In the genomic region with DNA sequence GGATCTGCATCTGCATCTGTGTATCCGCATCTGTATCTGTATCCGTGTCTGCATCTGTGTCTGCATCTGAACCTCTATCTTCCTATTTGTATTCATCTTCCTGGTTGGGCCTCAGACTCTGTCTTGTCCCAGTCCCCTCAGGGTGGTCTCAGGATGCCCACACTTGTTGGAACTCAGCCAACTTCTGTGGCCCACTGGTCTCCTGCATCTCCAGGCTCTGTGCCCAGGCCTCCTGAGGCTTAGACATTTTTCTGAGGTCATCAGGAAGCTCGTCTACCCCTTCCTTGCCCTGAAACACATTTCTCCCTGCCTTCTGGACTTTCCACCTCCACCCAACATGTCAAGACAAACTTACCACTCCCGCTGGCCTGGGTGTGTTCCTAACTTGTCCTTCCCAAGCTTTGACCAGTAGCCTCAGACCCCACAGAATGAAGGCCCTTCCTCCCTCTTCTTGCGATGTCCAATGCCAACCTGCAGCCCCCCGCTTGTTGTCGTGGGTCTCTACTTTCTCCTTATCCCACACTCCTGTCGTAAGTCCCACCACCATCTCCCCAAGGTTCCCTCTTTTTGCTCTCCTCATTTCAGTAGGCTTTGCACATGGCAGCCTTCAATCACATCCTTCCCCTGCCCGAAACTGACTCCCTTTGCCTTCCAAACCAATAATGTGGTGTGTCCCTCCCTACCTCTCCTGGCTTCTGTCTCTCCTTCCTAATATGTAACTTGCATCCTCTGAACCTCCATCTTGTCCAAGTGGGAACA, we compare ENCODE assay signal across 24 cellular contexts.
DNase-seq lines count a peak whose midpoint lies in the region; ATAC-seq and TF ChIP-seq lines count a peak whose summit lies in the region.
"Had no signal": no experiment of that assay in that cellular context is flagged by ENCODE, and none has a peak within 500 bp of the region (broad histone marks: within the 10 kb centered on the region; RNA-seq: fewer than 3 reads in every experiment).

No MANE protein-coding gene starts in this region.

- no peaks in the 10 kb centered on the region for H3K4me1 Mint-ChIP-seq in activated CD8-positive, alpha-beta memory T cell treated with anti-CD3 and anti-CD28 coated beads, Interleukin-2, amount 10 ng/mL, durations not matched to agents 7 days and 5 days
- no peaks in the 10 kb centered on the region for H3K4me1 Mint-ChIP-seq in CD14-positive monocyte
- H3K4me1 Mint-ChIP-seq: T-cell had no signal

- CTCF ChIA-PET in activated CD8-positive, alpha-beta memory T cell treated with anti-CD3 and anti-CD28 coated beads, Interleukin-2, amount 10 ng/mL, durations not matched to agents 7 days and 5 days (lab: Charles Lee), result no interaction called here
- CTCF ChIA-PET in HEK293T (lab: Yijun Ruan, JAX), result no interaction called here
- CTCF ChIA-PET in OCI-LY7 (lab: Charles Lee; ENCODE audit: unreplicated experiment), result no interaction called here

- H3K9me3 Mint-ChIP-seq in activated CD8-positive, alpha-beta memory T cell treated with anti-CD3 and anti-CD28 coated beads, Interleukin-2, amount 10 ng/mL, durations not matched to agents 7 days and 5 days (ENCODE audit: low read depth), result peaks cover 3% of the 10 kb centered on the region
- H3K9me3 Mint-ChIP-seq in CD14-positive monocyte, result peaks cover 0 to 10% (median 4%) of the 10 kb centered on the region in 7 donors

- no peak overlapping the region for H3K27ac ChIP-seq in OCI-LY7 (ENCODE audit: low read depth, low read length, poor library complexity, severe bottlenecking)
- H3K27ac ChIP-seq: gastroesophageal sphincter, SJCRH30, thoracic aorta had no signal

- POLR2A ChIA-PET in HEK293T (lab: Yijun Ruan, JAX) (no interaction called here), OCI-LY7 (lab: Charles Lee) (no interaction called here)

- no peak overlapping the region for H3K4me2 ChIP-seq in OCI-LY7 (ENCODE audit: low read length)

- no peaks in the 10 kb centered on the region for H3K9me3 ChIP-seq in OCI-LY7 (ENCODE audit: low read length)
- H3K9me3 ChIP-seq: MG63, SJCRH30, thoracic aorta had no signal

- H3K27me3 Mint-ChIP-seq in activated CD8-positive, alpha-beta memory T cell treated with anti-CD3 and anti-CD28 coated beads, Interleukin-2, amount 10 ng/mL, durations not matched to agents 7 days and 5 days, result no peaks in the 10 kb centered on the region
- peaks cover 0 to 5% (median 4%) of the 10 kb centered on the region in 3 donors for H3K27me3 Mint-ChIP-seq in CD14-positive monocyte (ENCODE audit: low read depth in 3 of 3)
- H3K27me3 Mint-ChIP-seq: CD4-positive, alpha-beta memory T cell had no signal

- H2AFZ ChIP-seq in OCI-LY7 (ENCODE audit: low read length), result no peak overlapping the region

- H3K4me3 Mint-ChIP-seq in activated CD8-positive, alpha-beta memory T cell treated with anti-CD3 and anti-CD28 coated beads, Interleukin-2, amount 10 ng/mL, durations not matched to agents 7 days and 5 days, result no peak overlapping the region
- no peak overlapping the region for H3K4me3 Mint-ChIP-seq in CD14-positive monocyte
- H3K4me3 Mint-ChIP-seq: activated T-helper 1 cell treated with anti-CD3 and anti-CD28 coated beads, Interleukin-12 subunit alpha, Interleukin-12 subunit beta, Interleukin-2, Interleukin-4 antibody, amounts not matched to agents 30 ng/mL and 10 ng/mL and 1 ng/mL, durations not matched to agents 14 hours and 24 hours and 36 hours; CD4-positive, alpha-beta memory T cell; T-cell had no signal

- no peaks in the 10 kb centered on the region for H3K4me1 ChIP-seq in OCI-LY7 (ENCODE audit: insufficient read depth, low read length, poor library complexity, severe bottlenecking)
- H3K4me1 ChIP-seq: gastroesophageal sphincter, SJCRH30 had no signal

- H3K36me3 Mint-ChIP-seq in activated CD8-positive, alpha-beta memory T cell treated with anti-CD3 and anti-CD28 coated beads, Interleukin-2, amount 10 ng/mL, durations not matched to agents 7 days and 5 days, result no peaks in the 10 kb centered on the region
- H3K36me3 Mint-ChIP-seq in CD14-positive monocyte, result no peaks in the 10 kb centered on the region
- H3K36me3 Mint-ChIP-seq: CD4-positive, alpha-beta memory T cell; T-cell had no signal

- peak; percentile 7 for DNase-seq in activated CD8-positive, alpha-beta memory T cell treated with anti-CD3 and anti-CD28 coated beads, Interleukin-2, amount 10 ng/mL, durations not matched to agents 7 days and 5 days
- no peak for DNase-seq in activated CD8-positive, alpha-beta memory T cell treated with anti-CD3 and anti-CD28 coated beads, Interleukin-2, amount 50 U/mL, for 4 hours
- DNase-seq in CD14-positive monocyte (ENCODE audit: low spot score), result peak; percentile 18
- peak; percentile 24 for DNase-seq in islet precursor cell
- DNase-seq in sciatic nerve (ENCODE audit: low spot score), result peak; percentile 37
- DNase-seq in NCI-H1417 (lab: John Stamatoyannopoulos, UW), result no peak
- no peak for DNase-seq in HEK293T (ENCODE audit: extremely low spot score)
- DNase-seq in OCI-LY7 (ENCODE audit: low spot score), result no peak
- DNase-seq: CD4-positive, alpha-beta memory T cell; KBM-7; MG63; NCI-H1105 treated with DMSO at 0.1 percent for 48 hours; NCI-H2029 treated with DMSO at 0.1 percent for 48 hours; NCI-H345; SJCRH30; stimulated activated CD4-positive, alpha-beta T cell treated with anti-CD3 and anti-CD28 coated beads, Interleukin-15, amount 100 ng/mL, for 24 hours; stimulated activated naive CD4-positive, alpha-beta T cell had no signal

- BruUV-seq in OCI-LY7 (replicated peaks; lab: Mats Ljungman, UMichigan), result no TSS peak

- H3K4me3 ChIP-seq in OCI-LY7 (ENCODE audit: low read depth, low read length, poor library complexity, severe bottlenecking), result no peak overlapping the region
- H3K4me3 ChIP-seq: gastroesophageal sphincter, GM12878, lung, MG63, SJCRH30, thoracic aorta had no signal

- no peak for TF ChIP-seq CTCF in CD14-positive monocyte (IDR thresholded peaks at IDR 0.05)
- no peak for TF ChIP-seq CTCF in OCI-LY7 (conservative IDR thresholded peaks at IDR 0.05; ENCODE audit: low read length)

- H4K20me1 ChIP-seq in OCI-LY7 (ENCODE audit: insufficient read depth, low read length), result no peaks in the 10 kb centered on the region

- no peaks in the 10 kb centered on the region for H3K79me2 ChIP-seq in OCI-LY7 (ENCODE audit: insufficient read depth, low read depth, low read length)

- intact Hi-C loops in CD14-positive monocyte (cut with micrococcal nuclease) (no loop called here), sciatic nerve (cut with DNase I) (no loop called here), OCI-LY7 (cut with micrococcal nuclease; ENCODE audit: unreplicated experiment) (no loop called here)

- H3K36me3 ChIP-seq in OCI-LY7 (ENCODE audit: insufficient read depth, low read length), result no peaks in the 10 kb centered on the region
- H3K36me3 ChIP-seq: gastroesophageal sphincter, MG63, SJCRH30, thoracic aorta had no signal

- H3K9me2 ChIP-seq in OCI-LY7 (ENCODE audit: insufficient read depth, low read length), result no peaks in the 10 kb centered on the region

- no peak for ATAC-seq in activated CD8-positive, alpha-beta memory T cell treated with anti-CD3 and anti-CD28 coated beads, Interleukin-2, amount 10 ng/mL, durations not matched to agents 7 days and 5 days
- no peak for ATAC-seq in sciatic nerve
- ATAC-seq: gastroesophageal sphincter, GM12878, HCT116, T-cell had no signal

- no peak overlapping the region for H3K27ac Mint-ChIP-seq in activated CD8-positive, alpha-beta memory T cell treated with anti-CD3 and anti-CD28 coated beads, Interleukin-2, amount 10 ng/mL, durations not matched to agents 7 days and 5 days
- no peak overlapping the region for H3K27ac Mint-ChIP-seq in CD14-positive monocyte
- H3K27ac Mint-ChIP-seq: activated T-helper 1 cell treated with anti-CD3 and anti-CD28 coated beads, Interleukin-12 subunit alpha, Interleukin-12 subunit beta, Interleukin-2, Interleukin-4 antibody, amounts not matched to agents 30 ng/mL and 10 ng/mL and 1 ng/mL, durations not matched to agents 14 hours and 24 hours and 36 hours; CD4-positive, alpha-beta memory T cell; T-cell had no signal

TF ChIP-seq in HEK293T, 16 proteins besides CTCF, POLR2A, EP300 and RAD21:
- TF ChIP-seq ELF4 (IDR thresholded peaks at IDR 0.05) (no peak), L3MBTL2 (conservative IDR thresholded peaks at IDR 0.05) (no peak), HDGF (IDR thresholded peaks at IDR 0.05; ENCODE audit: borderline replicate concordance) (no peak), CTBP1 (IDR thresholded peaks at IDR 0.05; ENCODE audit: borderline replicate concordance) (no peak), FOXM1 (IDR thresholded peaks at IDR 0.05; ENCODE audit: borderline replicate concordance) (no peak), ZNF384 (IDR thresholded peaks at IDR 0.05) (no peak), SP1 (IDR thresholded peaks at IDR 0.05) (no peak), FOXK2 (IDR thresholded peaks at IDR 0.05) (no peak), FOXA1 (IDR thresholded peaks at IDR 0.05) (no peak)
- TF ChIP-seq, protein P1, sequence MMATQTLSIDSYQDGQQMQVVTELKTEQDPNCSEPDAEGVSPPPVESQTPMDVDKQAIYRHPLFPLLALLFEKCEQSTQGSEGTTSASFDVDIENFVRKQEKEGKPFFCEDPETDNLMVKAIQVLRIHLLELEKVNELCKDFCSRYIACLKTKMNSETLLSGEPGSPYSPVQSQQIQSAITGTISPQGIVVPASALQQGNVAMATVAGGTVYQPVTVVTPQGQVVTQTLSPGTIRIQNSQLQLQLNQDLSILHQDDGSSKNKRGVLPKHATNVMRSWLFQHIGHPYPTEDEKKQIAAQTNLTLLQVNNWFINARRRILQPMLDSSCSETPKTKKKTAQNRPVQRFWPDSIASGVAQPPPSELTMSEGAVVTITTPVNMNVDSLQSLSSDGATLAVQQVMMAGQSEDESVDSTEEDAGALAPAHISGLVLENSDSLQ (IDR thresholded peaks at IDR 0.05), result no peak

Comparison
In these comparisons a context has a peak if more than half of its experiments do, and no peak if none do; other contexts are left out.
1. DNase-seq: peak in activated CD8-positive, alpha-beta memory T cell treated with anti-CD3 and anti-CD28 coated beads, Interleukin-2, amount 10 ng/mL, durations not matched to agents 7 days and 5 days (single experiment), CD14-positive monocyte (single experiment), islet precursor cell (single experiment) and sciatic nerve (single experiment); none in activated CD8-positive, alpha-beta memory T cell treated with anti-CD3 and anti-CD28 coated beads, Interleukin-2, amount 50 U/mL, for 4 hours (single experiment), NCI-H1417 (0 of 3), HEK293T (single experiment) and OCI-LY7 (single experiment).